23 cellular contexts compared by ENCODE assay signal in genomic region chr12:17151917-17152316, GRCh38.
"Had no signal": no experiment of that assay in that cellular context is flagged by ENCODE, and none has a peak within 500 bp of the region (broad histone marks: within the 10 kb centered on the region; RNA-seq: fewer than 3 reads in every experiment).

No MANE protein-coding gene starts in this region.

- H3K27me3 ChIP-seq: dorsolateral prefrontal cortex, esophagus squamous epithelium, gastrocnemius medialis had no signal

- H3K27ac ChIP-seq: coronary artery, dorsolateral prefrontal cortex, epithelial cell of prostate, esophagus squamous epithelium, gastrocnemius medialis, left ventricle myocardium inferior, lower lobe of right lung had no signal

- H3K4me3 Mint-ChIP-seq: naive B cell; naive thymus-derived CD8-positive, alpha-beta T cell had no signal

- H3K4me1 ChIP-seq: esophagus squamous epithelium, gastrocnemius medialis, left ventricle myocardium inferior, lower lobe of right lung had no signal

- H3K27ac Mint-ChIP-seq: naive B cell; naive thymus-derived CD8-positive, alpha-beta T cell had no signal

- H3K4me3 ChIP-seq: coronary artery, dorsolateral prefrontal cortex, esophagus squamous epithelium, gastrocnemius medialis, left ventricle myocardium inferior, lower lobe of right lung, mucosa of descending colon had no signal

- DNase-seq: dermis blood vessel endothelial cell; dorsolateral prefrontal cortex; effector CD4-positive, alpha-beta T cell; effector memory CD4-positive, alpha-beta T cell; erythroblast; esophagus squamous epithelium; foreskin fibroblast; foreskin melanocyte; gastrocnemius medialis; glutamatergic neuron; head of caudate nucleus; hippocampal formation; left cardiac atrium; left ventricle myocardium inferior; lower lobe of right lung; mesenchymal stem cell; midbrain; mucosa of descending colon; naive B cell; naive thymus-derived CD8-positive, alpha-beta T cell had no signal

- H3K9me3 ChIP-seq: gastrocnemius medialis, lower lobe of right lung had no signal

- H3K36me3 ChIP-seq: esophagus squamous epithelium, gastrocnemius medialis, left ventricle myocardium inferior, lower lobe of right lung had no signal

- H3K36me3 Mint-ChIP-seq: naive B cell had no signal

- H3K27me3 Mint-ChIP-seq: naive B cell; naive thymus-derived CD8-positive, alpha-beta T cell had no signal

- H3K4me1 Mint-ChIP-seq: naive B cell; naive thymus-derived CD8-positive, alpha-beta T cell had no signal

- ATAC-seq: esophagus mucosa; gastrocnemius medialis; left cardiac atrium; lower lobe of right lung; mucosa of descending colon; naive thymus-derived CD8-positive, alpha-beta T cell had no signal
